ENCODE assay signal across 20 cellular contexts in the genomic region with DNA sequence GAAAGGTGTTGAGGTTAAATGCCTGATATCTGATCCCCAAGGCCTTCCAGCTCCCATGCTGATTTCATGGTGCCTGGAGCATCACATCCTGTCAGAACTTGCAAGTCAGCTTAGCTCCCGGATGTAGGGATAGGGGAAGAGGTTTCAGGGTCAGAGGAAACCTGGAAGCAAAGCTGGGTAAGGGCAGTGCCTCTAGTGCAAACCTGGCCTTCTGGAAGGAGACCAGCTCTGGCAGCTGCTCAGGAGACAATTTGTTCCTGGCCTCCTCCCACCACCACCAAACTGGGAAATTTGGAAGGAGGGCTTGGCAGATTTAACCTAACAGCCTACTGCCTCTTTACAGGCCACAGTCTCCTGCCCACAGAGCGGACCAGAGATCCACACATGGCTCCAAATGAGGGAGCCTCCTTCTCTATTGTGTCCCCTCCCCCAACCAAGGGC. TPM values are rescaled to one million over a fixed set of nuclear protein-coding genes. Genes with fewer than 3 reads are reported as not detected.
A peak's percentile ranks its signal among the peaks of the same experiment; 100 is the strongest.
DNase-seq lines count a peak whose midpoint lies in the region; ATAC-seq and TF ChIP-seq lines count a peak whose summit lies in the region.
"Had no signal": no experiment of that assay in that cellular context is flagged by ENCODE, and none has a peak within 500 bp of the region (broad histone marks: within the 10 kb centered on the region; RNA-seq: fewer than 3 reads in every experiment).

No MANE protein-coding gene starts in this region.

- peak; percentile 83 for ATAC-seq in left ventricle myocardium superior
- ATAC-seq in HG02759 (IDR thresholded peaks at IDR 0.05; ENCODE audit: unreplicated experiment), result no peak
- no peak for ATAC-seq in GM19463 (IDR thresholded peaks at IDR 0.05; ENCODE audit: unreplicated experiment)
- ATAC-seq: HCT116; left lung; naive thymus-derived CD8-positive, alpha-beta T cell had no signal

- H3K27me3 ChIP-seq in ascending aorta (no peaks in the 10 kb centered on the region), subcutaneous abdominal adipose tissue (ENCODE audit: control insufficient read depth in 5 of 5, insufficient read depth in 4 of 5, low read length in 5 of 5) (no peaks in the 10 kb centered on the region)
- H3K27me3 ChIP-seq: left lung had no signal

- H3K27ac ChIP-seq in ascending aorta (peak overlapping the region; percentile 85 to 87), subcutaneous abdominal adipose tissue (ENCODE audit: low read depth, low read length) (peak overlapping the region; percentile 78)
- H3K27ac ChIP-seq: left lung had no signal

- peak; percentile 14 for DNase-seq in DMS 273 treated with DMSO at 0.1 percent for 48 hours (lab: John Stamatoyannopoulos, UW)
- peak in 1 of 2 donors; percentile 85 for DNase-seq in ascending aorta (ENCODE audit: low spot score in 2 of 2)
- peak; percentile 78 for DNase-seq in left ventricle myocardium superior
- no peak for DNase-seq in head of caudate nucleus
- DNase-seq in stimulated activated CD8-positive, alpha-beta memory T cell treated with anti-CD3 and anti-CD28 coated beads, Interleukin-4, amount 100 ng/mL, for 48 hours, result no peak
- DNase-seq: activated naive CD8-positive, alpha-beta T cell treated with anti-CD3 and anti-CD28 coated beads for 36 hours; activated T-cell treated with anti-CD3 and anti-CD28 coated beads for 4 hours; AML-193; DND-41; hypothalamus; KG1; left lung; NCI-H1436 treated with DMSO at 0.1 percent for 48 hours; NCI-H526; stimulated activated CD4-positive, alpha-beta T cell treated with anti-CD3 and anti-CD28 coated beads, Interleukin-2, amount 100 ng/mL, for 48 hours had no signal

- H3K4me1 ChIP-seq in ascending aorta (peaks cover 19 to 42% of the 10 kb centered on the region in 2 donors), subcutaneous abdominal adipose tissue (ENCODE audit: control insufficient read depth in 5 of 5, insufficient read depth in 5 of 5, low read length in 5 of 5) (peaks cover 4 to 69% (median 61%) of the 10 kb centered on the region in 5 donors)

- H3K9me3 ChIP-seq in ascending aorta (peaks cover 0 to 11% of the 10 kb centered on the region in 2 donors), subcutaneous abdominal adipose tissue (ENCODE audit: control insufficient read depth in 5 of 5, low read length in 5 of 5) (peaks cover 0 to 5% (median 4%) of the 10 kb centered on the region in 5 donors)

- H3K9ac ChIP-seq in subcutaneous abdominal adipose tissue (ENCODE audit: low read length in 5 of 5), result no peak overlapping the region

- H3K4me3 ChIP-seq in ascending aorta (no peak overlapping the region), subcutaneous abdominal adipose tissue (ENCODE audit: low read depth in 1 of 5, low read length in 5 of 5) (no peak overlapping the region)
- H3K4me3 ChIP-seq: left lung had no signal

- intact Hi-C loops in ascending aorta (cut with DNase I) (loop anchor here (5.0 kb wide), 1 partner anchor 162 kb away; no protein-coding TSS in a partner anchor), left ventricle myocardium superior (cut with micrococcal nuclease) (no loop called here), head of caudate nucleus (cut with DNase I) (no loop called here)

- no peak for TF ChIP-seq CTCF in ascending aorta (IDR thresholded peaks at IDR 0.05)

- H3K36me3 ChIP-seq in ascending aorta (no peaks in the 10 kb centered on the region), subcutaneous abdominal adipose tissue (ENCODE audit: control insufficient read depth in 5 of 5, insufficient read depth in 5 of 5, low read length in 5 of 5) (no peaks in the 10 kb centered on the region)
- H3K36me3 ChIP-seq: left lung had no signal

RNA-seq across cellular contexts. Expression of a gene that starts 9.2 kb away (rescaled TPM):
- 121 TPM for total RNA-seq in ascending aorta
- 11.1 TPM for total RNA-seq in left ventricle myocardium superior
- total RNA-seq: naive thymus-derived CD8-positive, alpha-beta T cell had no signal

Comparison
In these comparisons a context has a peak if more than half of its experiments do, and no peak if none do; other contexts are left out.
1. DNase-seq: peak in DMS 273 treated with DMSO at 0.1 percent for 48 hours (single experiment) and left ventricle myocardium superior (single experiment); none in head of caudate nucleus (0 of 42) and stimulated activated CD8-positive, alpha-beta memory T cell treated with anti-CD3 and anti-CD28 coated beads, Interleukin-4, amount 100 ng/mL, for 48 hours (single experiment).
2. RNA of a gene that starts 9.2 kb away (total RNA-seq): 121 TPM in ascending aorta (single experiment); 11.1 TPM in left ventricle myocardium superior (single experiment); every median in the first group is over 10 times any median in the second.